ENCODE assay signal across 1 cellular context in genomic region chr15:43230640-43231115, GRCh38.
TF ChIP-seq lines count a peak whose summit lies in the region.

No MANE protein-coding gene starts in this region.

TF ChIP-seq in K562, 482 proteins besides CTCF, POLR2A, EP300 and RAD21 (continued from another document and continues in another):
- TF ChIP-seq, protein P1, sequence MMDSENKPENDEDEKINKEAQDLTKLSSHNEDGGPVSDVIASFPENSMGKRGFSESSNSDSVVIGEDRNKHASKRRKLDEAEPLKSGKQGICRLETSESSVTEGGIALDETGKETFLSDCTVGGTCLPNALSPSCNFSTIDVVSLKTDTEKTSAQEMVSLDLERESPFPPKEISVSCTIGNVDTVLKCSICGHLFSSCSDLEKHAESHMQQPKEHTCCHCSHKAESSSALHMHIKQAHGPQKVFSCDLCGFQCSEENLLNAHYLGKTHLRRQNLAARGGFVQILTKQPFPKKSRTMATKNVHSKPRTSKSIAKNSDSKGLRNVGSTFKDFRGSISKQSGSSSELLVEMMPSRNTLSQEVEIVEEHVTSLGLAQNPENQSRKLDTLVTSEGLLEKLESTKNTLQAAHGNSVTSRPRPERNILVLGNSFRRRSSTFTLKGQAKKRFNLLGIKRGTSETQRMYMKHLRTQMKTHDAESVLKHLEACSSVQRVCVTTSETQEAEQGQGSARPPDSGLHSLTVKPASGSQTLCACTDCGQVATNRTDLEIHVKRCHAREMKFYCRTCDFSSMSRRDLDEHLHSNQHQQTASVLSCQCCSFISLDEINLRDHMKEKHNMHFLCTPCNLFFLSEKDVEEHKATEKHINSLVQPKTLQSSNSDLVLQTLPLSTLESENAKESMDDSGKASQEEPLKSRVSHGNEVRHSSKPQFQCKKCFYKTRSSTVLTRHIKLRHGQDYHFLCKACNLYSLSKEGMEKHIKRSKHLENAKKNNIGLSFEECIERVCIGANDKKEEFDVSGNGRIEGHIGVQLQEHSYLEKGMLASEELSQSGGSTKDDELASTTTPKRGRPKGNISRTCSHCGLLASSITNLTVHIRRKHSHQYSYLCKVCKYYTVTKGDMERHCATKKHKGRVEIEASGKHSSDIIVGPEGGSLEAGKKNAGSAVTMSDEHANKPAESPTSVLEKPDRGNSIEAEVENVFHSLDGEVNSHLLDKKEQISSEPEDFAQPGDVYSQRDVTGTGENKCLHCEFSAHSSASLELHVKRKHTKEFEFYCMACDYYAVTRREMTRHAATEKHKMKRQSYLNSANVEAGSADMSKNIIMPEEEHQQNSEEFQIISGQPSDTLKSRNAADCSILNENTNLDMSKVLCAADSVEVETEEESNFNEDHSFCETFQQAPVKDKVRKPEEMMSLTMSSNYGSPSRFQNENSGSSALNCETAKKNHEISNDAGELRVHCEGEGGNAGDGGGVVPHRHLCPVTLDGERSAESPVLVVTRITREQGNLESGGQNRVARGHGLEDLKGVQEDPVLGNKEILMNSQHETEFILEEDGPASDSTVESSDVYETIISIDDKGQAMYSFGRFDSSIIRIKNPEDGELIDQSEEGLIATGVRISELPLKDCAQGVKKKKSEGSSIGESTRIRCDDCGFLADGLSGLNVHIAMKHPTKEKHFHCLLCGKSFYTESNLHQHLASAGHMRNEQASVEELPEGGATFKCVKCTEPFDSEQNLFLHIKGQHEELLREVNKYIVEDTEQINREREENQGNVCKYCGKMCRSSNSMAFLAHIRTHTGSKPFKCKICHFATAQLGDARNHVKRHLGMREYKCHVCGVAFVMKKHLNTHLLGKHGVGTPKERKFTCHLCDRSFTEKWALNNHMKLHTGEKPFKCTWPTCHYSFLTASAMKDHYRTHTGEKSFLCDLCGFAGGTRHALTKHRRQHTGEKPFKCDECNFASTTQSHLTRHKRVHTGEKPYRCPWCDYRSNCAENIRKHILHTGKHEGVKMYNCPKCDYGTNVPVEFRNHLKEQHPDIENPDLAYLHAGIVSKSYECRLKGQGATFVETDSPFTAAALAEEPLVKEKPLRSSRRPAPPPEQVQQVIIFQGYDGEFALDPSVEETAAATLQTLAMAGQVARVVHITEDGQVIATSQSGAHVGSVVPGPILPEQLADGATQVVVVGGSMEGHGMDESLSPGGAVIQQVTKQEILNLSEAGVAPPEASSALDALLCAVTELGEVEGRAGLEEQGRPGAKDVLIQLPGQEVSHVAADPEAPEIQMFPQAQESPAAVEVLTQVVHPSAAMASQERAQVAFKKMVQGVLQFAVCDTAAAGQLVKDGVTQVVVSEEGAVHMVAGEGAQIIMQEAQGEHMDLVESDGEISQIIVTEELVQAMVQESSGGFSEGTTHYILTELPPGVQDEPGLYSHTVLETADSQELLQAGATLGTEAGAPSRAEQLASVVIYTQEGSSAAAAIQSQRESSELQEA (IDR thresholded peaks at IDR 0.05; ENCODE audit: low read depth): no peak
- TF ChIP-seq MYBL2 (IDR thresholded peaks at IDR 0.05; ENCODE audit: low read depth) (no peak), MYBL2 (CRISPR knock-in tag; IDR thresholded peaks at IDR 0.05; ENCODE audit: borderline replicate concordance) (no peak), CHD2 (IDR thresholded peaks at IDR 0.05; ENCODE audit: low read depth, low read length) (no peak), CHAMP1 (IDR thresholded peaks at IDR 0.05) (no peak), POLR2AphosphoS5 (IDR thresholded peaks at IDR 0.05; ENCODE audit: control insufficient read depth, insufficient read depth, low read depth, low read length) (peak; percentile 66), ZNF668 (CRISPR knock-in tag; IDR thresholded peaks at IDR 0.05) (no peak), TAL1 (IDR thresholded peaks at IDR 0.05) (peak; percentile 80), SREBF2 (CRISPR knock-in tag; IDR thresholded peaks at IDR 0.05) (no peak), ZNF785 (CRISPR knock-in tag; IDR thresholded peaks at IDR 0.05) (no peak), ZNF764 (CRISPR knock-in tag; IDR thresholded peaks at IDR 0.05; ENCODE audit: low read depth) (no peak), FOXA1 (IDR thresholded peaks at IDR 0.05; ENCODE audit: borderline replicate concordance) (no peak), ZNF277 (CRISPR knock-in tag; IDR thresholded peaks at IDR 0.05; ENCODE audit: borderline replicate concordance) (no peak), ZNF589 (CRISPR knock-in tag; IDR thresholded peaks at IDR 0.05; ENCODE audit: low read depth) (no peak), CTBP1 (IDR thresholded peaks at IDR 0.05; ENCODE audit: borderline replicate concordance) (peak; percentile 87), FOXK2 (conservative IDR thresholded peaks at IDR 0.05 in 1 of 2, IDR thresholded peaks at IDR 0.05 in 1 of 2; ENCODE audit: low read depth in 2 of 2) (0 out of 4 replicates have a peak, but pooled peaks of 1 of the 2 experiments have one; percentile 14), SMARCC2 (IDR thresholded peaks at IDR 0.05; ENCODE audit: low read depth) (no peak), FOXK1 (CRISPR knock-in tag; IDR thresholded peaks at IDR 0.05; ENCODE audit: borderline replicate concordance) (no peak), STAT5A (IDR thresholded peaks at IDR 0.05; ENCODE audit: borderline replicate concordance, low read length) (peak; percentile 54; the same call in 1 of the 2 replicates), ARID3A (IDR thresholded peaks at IDR 0.05; ENCODE audit: borderline replicate concordance, low read depth, low read length) (0 out of 2 replicates have a peak, but pooled peaks have one; percentile 9), GABPA (tag; conservative IDR thresholded peaks at IDR 0.05; ENCODE audit: low read depth) (peak; percentile 38; the same call in 1 of the 2 replicates), FOXM1 (IDR thresholded peaks at IDR 0.05; ENCODE audit: low read depth) (no peak; the same call in 1 of the 2 replicates), FOXM1 (CRISPR knock-in tag; IDR thresholded peaks at IDR 0.05; ENCODE audit: low read depth) (no peak), ZNF561 (CRISPR knock-in tag; conservative IDR thresholded peaks at IDR 0.05) (no peak), ATF1 (CRISPR knock-in tag; IDR thresholded peaks at IDR 0.05) (no peak), ATF1 (tag; IDR thresholded peaks at IDR 0.05) (no peak), SAFB (IDR thresholded peaks at IDR 0.05; ENCODE audit: borderline replicate concordance, low read depth, low read length) (no peak), ZC3H11A (IDR thresholded peaks at IDR 0.05; ENCODE audit: low read depth, low read length) (no peak), MXI1 (IDR thresholded peaks at IDR 0.05; ENCODE audit: low read depth, low read length) (no peak), ZNF830 (CRISPR knock-in tag; IDR thresholded peaks at IDR 0.05) (no peak), ID3 (CRISPR knock-in tag; IDR thresholded peaks at IDR 0.05) (no peak), ID3 (tag; IDR thresholded peaks at IDR 0.05) (no peak), ZNF436 (CRISPR knock-in tag; IDR thresholded peaks at IDR 0.05) (peak; percentile 88), ADNP (tag; IDR thresholded peaks at IDR 0.05) (peak; percentile 92), RUNX1 (IDR thresholded peaks at IDR 0.05; ENCODE audit: low read depth) (no peak), ZNF143 (CRISPR knock-in tag; IDR thresholded peaks at IDR 0.05) (no peak), XRCC4 (IDR thresholded peaks at IDR 0.05; ENCODE audit: extremely low read depth, insufficient read depth, insufficient read length) (no peak), ZNF3 (CRISPR knock-in tag; IDR thresholded peaks at IDR 0.05) (no peak), NR2F6 (CRISPR knock-in tag; IDR thresholded peaks at IDR 0.05) (no peak), ZNF696 (CRISPR knock-in tag; conservative IDR thresholded peaks at IDR 0.05) (no peak), MCM2 (IDR thresholded peaks at IDR 0.05; ENCODE audit: low read depth) (no peak), HNRNPUL1 (IDR thresholded peaks at IDR 0.05; ENCODE audit: low read length) (no peak), ZZZ3 (IDR thresholded peaks at IDR 0.05) (no peak), SAP30 (IDR thresholded peaks at IDR 0.05; ENCODE audit: borderline replicate concordance, insufficient read depth, low read depth, low read length, poor library complexity, severe bottlenecking) (no peak), PTBP1 (IDR thresholded peaks at IDR 0.05; ENCODE audit: low read depth, low read length) (no peak), TFAP4 (CRISPR knock-in tag; IDR thresholded peaks at IDR 0.05; ENCODE audit: borderline replicate concordance) (0 out of 2 replicates have a peak, but pooled peaks have one; percentile 12), FOXP1 (CRISPR knock-in tag; IDR thresholded peaks at IDR 0.05) (no peak), NCOA2 (IDR thresholded peaks at IDR 0.05; ENCODE audit: partially characterized antibody in 2 of 2) (no peak), GATA2 (CRISPR knock-in tag; IDR thresholded peaks at IDR 0.05) (peak; percentile 78), NFATC3 (IDR thresholded peaks at IDR 0.05) (no peak), MCM5 (IDR thresholded peaks at IDR 0.05; ENCODE audit: low read depth) (no peak)
